ENCODE assay signal across 1 cellular context in genomic region chr2:105330681-105331375, GRCh38.
TF ChIP-seq lines count a peak whose summit lies in the region.

No MANE protein-coding gene starts in this region.

TF ChIP-seq in H1, 55 proteins besides CTCF, POLR2A, EP300 and RAD21:
- TF ChIP-seq RFX5 (IDR thresholded peaks at IDR 0.05; ENCODE audit: borderline replicate concordance, low read depth, low read length) (no peak), SP2 (IDR thresholded peaks at IDR 0.05; ENCODE audit: low read length) (no peak), SP1 (IDR thresholded peaks at IDR 0.05; ENCODE audit: low read depth, low read length) (no peak), TAF7 (optimal IDR thresholded peaks at IDR 0.05; ENCODE audit: borderline replicate concordance, low read depth, low read length) (no peak), MAX (IDR thresholded peaks at IDR 0.05) (no peak), RBBP5 (IDR thresholded peaks at IDR 0.05; ENCODE audit: borderline replicate concordance, low read depth, low read length) (no peak), HDAC2 (IDR thresholded peaks at IDR 0.05; ENCODE audit: borderline replicate concordance in 1 of 2, low read depth in 2 of 2, low read length in 2 of 2) (no peak), RNF2 (IDR thresholded peaks at IDR 0.05; ENCODE audit: borderline replicate concordance, low read depth, low read length, missing control alignments, poor library complexity, severe bottlenecking) (no peak), CBX8 (IDR thresholded peaks at IDR 0.05; ENCODE audit: borderline replicate concordance, low read depth, low read length) (no peak)
